Comparison of ENCODE assay signal across 16 cellular contexts in the genomic region with DNA sequence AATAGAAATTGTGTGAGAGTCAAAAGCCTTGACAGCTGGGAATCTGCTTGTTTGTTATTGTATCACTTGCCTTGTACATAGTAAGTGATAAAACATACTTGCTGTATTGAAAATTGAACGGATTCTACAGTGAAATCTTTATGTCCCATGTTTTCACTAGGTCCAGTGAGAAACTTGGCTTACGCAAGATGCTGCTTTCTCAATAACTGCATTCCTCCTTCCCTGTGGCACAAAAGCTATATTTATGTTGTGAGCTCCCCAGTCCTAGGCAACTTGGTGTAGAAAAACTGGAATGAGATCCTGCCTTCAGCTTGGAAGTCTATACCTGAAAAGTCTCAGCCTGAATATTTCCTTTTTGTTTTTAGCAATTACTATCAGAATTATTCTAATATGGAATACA.
"Had no signal": no experiment of that assay in that cellular context is flagged by ENCODE, and none has a peak within 500 bp of the region (broad histone marks: within the 10 kb centered on the region; RNA-seq: fewer than 3 reads in every experiment).

No MANE protein-coding gene starts in this region.

- H3K4me3 Mint-ChIP-seq: naive B cell; neural crest cell; stimulated activated effector memory CD8-positive, alpha-beta T cell treated with anti-CD3 and anti-CD28 coated beads, Interleukin-12 subunit alpha, Interleukin-12 subunit beta, amount 100 ng/mL, for 72 hours; type B pancreatic cell had no signal

- H3K36me3 Mint-ChIP-seq: activated naive CD4-positive, alpha-beta T cell treated with anti-CD3 and anti-CD28 coated beads, Interleukin-2, amount 50 U/mL, for 72 hours; naive B cell; stimulated activated effector memory CD8-positive, alpha-beta T cell treated with anti-CD3 and anti-CD28 coated beads, Interleukin-12 subunit alpha, Interleukin-12 subunit beta, amount 100 ng/mL, for 72 hours; type B pancreatic cell had no signal

- H3K4me1 Mint-ChIP-seq: naive B cell; stimulated activated effector memory CD8-positive, alpha-beta T cell treated with anti-CD3 and anti-CD28 coated beads, Interleukin-12 subunit alpha, Interleukin-12 subunit beta, amount 100 ng/mL, for 72 hours had no signal

- H3K27ac Mint-ChIP-seq: activated naive CD4-positive, alpha-beta T cell treated with anti-CD3 and anti-CD28 coated beads, Interleukin-2, amount 50 U/mL, for 72 hours; naive B cell; stimulated activated effector memory CD8-positive, alpha-beta T cell treated with anti-CD3 and anti-CD28 coated beads, Interleukin-12 subunit alpha, Interleukin-12 subunit beta, amount 100 ng/mL, for 72 hours; type B pancreatic cell had no signal

- H3K9me3 Mint-ChIP-seq: neural crest cell, type B pancreatic cell had no signal

- H3K9me3 ChIP-seq: adrenal gland, psoas muscle had no signal

- H3K4me1 ChIP-seq: adrenal gland, left ventricle myocardium inferior, psoas muscle, stomach had no signal

- H3K27me3 Mint-ChIP-seq: naive B cell, type B pancreatic cell had no signal

- DNase-seq: activated CD4-positive, alpha-beta T cell treated with anti-CD3 and anti-CD28 coated beads, Interleukin-2, amount 50 U/mL, for 4 hours; activated gamma-delta T cell treated with Interleukin-2 at 50 U/mL for 16 hours; adrenal gland; head of caudate nucleus; kidney; left ventricle myocardium inferior; naive B cell; psoas muscle; stimulated activated CD4-positive, alpha-beta T cell treated with anti-CD3 and anti-CD28 coated beads, Interleukin-4, amount 100 ng/mL, for 24 hours; stomach had no signal

- H3K36me3 ChIP-seq: adrenal gland, left ventricle myocardium inferior, stomach had no signal

- H3K27ac ChIP-seq: adrenal gland, epithelial cell of prostate, left ventricle myocardium inferior, psoas muscle, stomach had no signal

- H3K27me3 ChIP-seq: adrenal gland, stomach had no signal

- H3K4me3 ChIP-seq: adrenal gland, left ventricle myocardium inferior, psoas muscle, stomach had no signal

- ATAC-seq: activated naive CD4-positive, alpha-beta T cell treated with anti-CD3 and anti-CD28 coated beads, Interleukin-2, amount 50 U/mL, for 72 hours; psoas muscle; sciatic nerve; stimulated activated effector memory CD8-positive, alpha-beta T cell treated with anti-CD3 and anti-CD28 coated beads, Interleukin-12 subunit alpha, Interleukin-12 subunit beta, amount 100 ng/mL, for 72 hours had no signal
